ENCODE assay signal across 8 cellular contexts in genomic region chr11:62336949-62337681, GRCh38. TPM values are rescaled to one million over a fixed set of nuclear protein-coding genes. Genes with fewer than 3 reads are reported as not detected.
DNase-seq lines count a peak whose midpoint lies in the region; ATAC-seq and TF ChIP-seq lines count a peak whose summit lies in the region.

ASRGL1 (plus strand) TSS chr11:62337448; CDS start chr11:62337978, 530 bp downstream.

- H3K4me1 ChIP-seq in SJCRH30 (no peaks in the 10 kb centered on the region), neuronal stem cell (ENCODE audit: control insufficient read depth in 2 of 2, insufficient read depth in 1 of 2, low read depth in 1 of 2, low read length in 2 of 2) (peaks cover 0 to 2% of the 10 kb centered on the region in 2 donors)

- H3K36me3 ChIP-seq in SJCRH30, result no peaks in the 10 kb centered on the region
- H3K36me3 ChIP-seq in neuronal stem cell (replicated peaks in 1 of 2; ENCODE audit: control insufficient read depth in 2 of 2, insufficient read depth in 2 of 2, low read length in 2 of 2), result peaks cover 0 to 2% of the 10 kb centered on the region in 2 donors

- H3K4ac ChIP-seq in neuronal stem cell (ENCODE audit: low read length), result no peak within 1 kb of the TSS

- H2BK5ac ChIP-seq in neuronal stem cell (ENCODE audit: low read length), result no peak within 1 kb of the TSS

- peak within 1 kb of the TSS; percentile 78 for H3K18ac ChIP-seq in neuronal stem cell (ENCODE audit: low read length)

- peak within 1 kb of the TSS; percentile 86 for H2BK15ac ChIP-seq in neuronal stem cell (ENCODE audit: low read length)

- H2BK12ac ChIP-seq in neuronal stem cell (ENCODE audit: low read length), result no peak within 1 kb of the TSS

- no peak for TF ChIP-seq CTCF in LNCaP clone FGC (IDR thresholded peaks at IDR 0.05; ENCODE audit: control insufficient read depth, extremely low read depth, insufficient read depth)

- H3K79me1 ChIP-seq in neuronal stem cell (ENCODE audit: low read depth, low read length), result no peaks in the 10 kb centered on the region

- H3K9me3 ChIP-seq in SJCRH30 (replicated peaks) (no peaks in the 10 kb centered on the region), neuronal stem cell (replicated peaks in 1 of 2; ENCODE audit: control insufficient read depth in 2 of 2, insufficient read depth in 1 of 2, low read depth in 1 of 2, low read length in 2 of 2) (peaks cover 0 to 12% of the 10 kb centered on the region in 2 donors)

- peak within 1 kb of the TSS; percentile 86 for H3K9ac ChIP-seq in neuronal stem cell (ENCODE audit: low read depth, low read length, poor library complexity)

- peak within 1 kb of the TSS; percentile 84 for H3K4me2 ChIP-seq in neuronal stem cell (ENCODE audit: insufficient read depth, low read length, poor library complexity, severe bottlenecking)

- H2AFZ ChIP-seq in neuronal stem cell (ENCODE audit: low read length), result peak within 1 kb of the TSS; percentile 97

- H2AK5ac ChIP-seq in neuronal stem cell (ENCODE audit: low read depth, low read length), result peak within 1 kb of the TSS; percentile 54

- H2BK120ac ChIP-seq in neuronal stem cell (ENCODE audit: low read depth, low read length), result peak within 1 kb of the TSS; percentile 66

- H3K27ac ChIP-seq in SJCRH30, result no peak within 1 kb of the TSS
- no peak within 1 kb of the TSS for H3K27ac ChIP-seq in neuronal stem cell (replicated peaks; ENCODE audit: low read length)

- ATAC-seq in GM18502 (IDR thresholded peaks at IDR 0.05; ENCODE audit: poor library complexity, unreplicated experiment), result peak; percentile 71
- no peak for ATAC-seq in HG02678 (IDR thresholded peaks at IDR 0.05; ENCODE audit: unreplicated experiment)

- H4K8ac ChIP-seq in neuronal stem cell (ENCODE audit: low read depth, low read length), result peak within 1 kb of the TSS; percentile 87

- no peak within 1 kb of the TSS for H4K91ac ChIP-seq in neuronal stem cell (ENCODE audit: low read depth, low read length, poor library complexity)

- DNase-seq in LNCaP clone FGC (ENCODE audit: low read depth) (no peak), SJCRH30 (peak; percentile 81 to 85), germinal center (ENCODE audit: low spot score) (peak; percentile 86), neuronal stem cell (ENCODE audit: low spot score) (peak; percentile 61), stromal cell of bone marrow (ENCODE audit: low read depth) (peak; percentile 3)
- peak; percentile 80 for DNase-seq in activated naive CD4-positive, alpha-beta T cell treated with Interleukin-2 at 50 U/mL for 16 hours

- H3K4me3 ChIP-seq in LNCaP clone FGC (ENCODE audit: low read depth, low read length) (peak within 1 kb of the TSS; percentile 54), SJCRH30 (peak within 1 kb of the TSS; percentile 80), neuronal stem cell (ENCODE audit: low read length in 2 of 2) (peak within 1 kb of the TSS; percentile 57 to 88)

- peak within 1 kb of the TSS; percentile 98 for H3K14ac ChIP-seq in neuronal stem cell (ENCODE audit: low read length)

- WGBS in neuronal stem cell (ENCODE audit: extremely low coverage in 2 of 2, insufficient read length in 2 of 2, insufficient replicate concordance in 1 of 2), 2 donors, result no CpG with 5 or more reads among the region's 67 CpGs

- peak within 1 kb of the TSS; percentile 68 for H3K23ac ChIP-seq in neuronal stem cell (ENCODE audit: low read depth, low read length, poor library complexity)

- H3K27me3 ChIP-seq in SJCRH30, result no peaks in the 10 kb centered on the region
- H3K27me3 ChIP-seq in neuronal stem cell (ENCODE audit: control insufficient read depth in 3 of 3, insufficient read depth in 3 of 3, low read depth in 1 of 3, low read length in 3 of 3), result peaks cover 0 to 43% (median 2%) of the 10 kb centered on the region in 3 experiments

RNA-seq across cellular contexts. Expression of gene ASRGL1, which starts in this region (rescaled TPM):
- total RNA-seq in SJCRH30 (2014; rRNA removed; shearing (Covaris generic)), result 17.4 and 22.6 TPM in 2 replicates
- polyA plus RNA-seq in neuronal stem cell (2013, experiment 1 of 2), result 54.8 TPM
- 56.2 TPM for polyA plus RNA-seq in neuronal stem cell (2013, experiment 2 of 2)
